Comparison of ENCODE assay signal across 16 cellular contexts in genomic region chr12:81143057-81143456, GRCh38.
DNase-seq lines count a peak whose midpoint lies in the region; ATAC-seq and TF ChIP-seq lines count a peak whose summit lies in the region.
"Had no signal": no experiment of that assay in that cellular context is flagged by ENCODE, and none has a peak within 500 bp of the region (broad histone marks: within the 10 kb centered on the region; RNA-seq: fewer than 3 reads in every experiment).

No MANE protein-coding gene starts in this region.

- TF ChIP-seq POLR2A in body of pancreas (IDR thresholded peaks at IDR 0.05) (no peak), right lobe of liver (IDR thresholded peaks at IDR 0.05) (no peak)

- DNase-seq in SIG-M5 treated with dmso at 0.1 percent for 504 hours (lab: John Stamatoyannopoulos, UW; ENCODE audit: unreplicated experiment), result peak; percentile 5
- no peak for DNase-seq in SIG-M5 (lab: John Stamatoyannopoulos, UW)
- peak; percentile 57 to 78 (median 68) for DNase-seq in body of pancreas
- peak in 1 of 3 donors; percentile 44 for DNase-seq in right lobe of liver
- no peak for DNase-seq in stimulated activated naive CD4-positive, alpha-beta T cell (lab: John Stamatoyannopoulos, UW)
- no peak for DNase-seq in ecto neural progenitor cell (ENCODE audit: low spot score)
- DNase-seq in psoas muscle, result no peak
- DNase-seq: C1 segment of cervical spinal cord, DMS79 treated with DMSO at 0.1 percent for 48 hours, GDM1, HCEC 1CT, NCI-H1048, NCI-H774, Right ventricle myocardium superior had no signal

- H3K36me3 ChIP-seq in body of pancreas (replicated peaks in 1 of 2; ENCODE audit: insufficient read depth in 1 of 2, low read depth in 2 of 2) (no peaks in the 10 kb centered on the region), right lobe of liver (no peaks in the 10 kb centered on the region), psoas muscle (ENCODE audit: insufficient read depth in 1 of 2, low read depth in 1 of 2) (peaks cover 0 to 43% of the 10 kb centered on the region in 2 donors)

- H3K27me3 ChIP-seq in body of pancreas, result no peaks in the 10 kb centered on the region
- H3K27me3 ChIP-seq in right lobe of liver, result no peaks in the 10 kb centered on the region
- no peaks in the 10 kb centered on the region for H3K27me3 ChIP-seq in psoas muscle (ENCODE audit: insufficient read depth in 3 of 3, low read length in 2 of 3)

- H3K9me3 ChIP-seq in body of pancreas, result no peaks in the 10 kb centered on the region
- no peaks in the 10 kb centered on the region for H3K9me3 ChIP-seq in right lobe of liver
- no peaks in the 10 kb centered on the region for H3K9me3 ChIP-seq in psoas muscle

- peak; percentile 99 for ATAC-seq in body of pancreas
- ATAC-seq in right lobe of liver, result peak; percentile 65 to 93 (median 70)
- ATAC-seq in GM18861 (IDR thresholded peaks at IDR 0.05; ENCODE audit: unreplicated experiment), result no peak
- ATAC-seq in psoas muscle, result no peak
- ATAC-seq: K562 had no signal

- WGBS in body of pancreas, 2 donors, result 28 to 37% methylated on average over 5 of the region's 5 CpGs
- WGBS in right lobe of liver (ENCODE audit: insufficient coverage, low coverage, low lambda C conversion rate, missing lambda C conversion rate), result 33% methylated on average over 5 of the region's 5 CpGs
- WGBS in psoas muscle, 3 donors, result 75 to 82% (median 77%) methylated on average over 5 of the region's 5 CpGs

- no peak overlapping the region for H3K4me3 ChIP-seq in body of pancreas
- H3K4me3 ChIP-seq in right lobe of liver, result no peak overlapping the region
- no peak overlapping the region for H3K4me3 ChIP-seq in psoas muscle
- H3K4me3 ChIP-seq: K562 had no signal

- TF ChIP-seq CTCF in body of pancreas (IDR thresholded peaks at IDR 0.05), result peak in 1 of 7 experiments; percentile 14
- no peak for TF ChIP-seq CTCF in right lobe of liver (IDR thresholded peaks at IDR 0.05)
- no peak for TF ChIP-seq CTCF in psoas muscle (IDR thresholded peaks at IDR 0.05)

- intact Hi-C loops in body of pancreas (cut with DNase I), result no loop called here
- intact Hi-C loops in right lobe of liver (cut with DNase I), result no loop called here
- intact Hi-C loops in psoas muscle (cut with DNase I), result no loop called here

- peak overlapping the region in 1 of 4 donors; percentile 39 for H3K27ac ChIP-seq in body of pancreas
- peak overlapping the region in 2 of 3 donors; percentile 30 to 59 for H3K27ac ChIP-seq in right lobe of liver
- no peak overlapping the region for H3K27ac ChIP-seq in psoas muscle

- peaks cover 8% of the 10 kb centered on the region for H3K4me1 ChIP-seq in body of pancreas
- peaks cover 0 to 56% (median 9%) of the 10 kb centered on the region in 4 donors for H3K4me1 ChIP-seq in right lobe of liver
- no peaks in the 10 kb centered on the region for H3K4me1 ChIP-seq in psoas muscle

Comparison
In these comparisons a context has a peak if more than half of its experiments do, and no peak if none do; other contexts are left out.
1. DNase-seq: peak in SIG-M5 treated with dmso at 0.1 percent for 504 hours (single experiment) and body of pancreas (4 of 4); none in SIG-M5 (single experiment), stimulated activated naive CD4-positive, alpha-beta T cell (0 of 6), ecto neural progenitor cell (single experiment) and psoas muscle (0 of 2).
2. ATAC-seq: peak in body of pancreas (single experiment) and right lobe of liver (4 of 4); none in GM18861 (single experiment) and psoas muscle (0 of 4).